Comparison of ENCODE assay signal across 32 cellular contexts in the genomic region with DNA sequence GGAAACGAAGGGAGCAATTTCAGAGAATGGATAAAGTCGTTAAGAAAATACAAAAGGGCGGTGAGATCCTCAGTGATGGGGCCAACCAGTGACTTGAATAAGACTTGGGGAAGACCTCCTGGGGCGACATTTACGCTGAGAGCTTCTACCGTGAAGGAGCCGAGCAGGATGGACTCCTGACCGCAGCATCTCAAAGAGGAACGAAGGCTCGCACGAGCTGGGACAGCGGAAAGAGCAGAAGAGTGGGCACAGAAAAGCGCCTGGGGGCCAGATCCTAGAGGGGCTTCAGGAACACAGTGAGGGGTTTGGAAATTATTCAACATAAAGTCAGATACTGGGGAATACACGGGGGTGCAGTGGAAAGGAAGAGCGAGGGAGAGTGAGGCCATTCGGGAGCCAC. TPM values are rescaled to one million over a fixed set of nuclear protein-coding genes. Genes with fewer than 3 reads are reported as not detected.
"Had no signal": no experiment of that assay in that cellular context is flagged by ENCODE, and none has a peak within 500 bp of the region (broad histone marks: within the 10 kb centered on the region; RNA-seq: fewer than 3 reads in every experiment).

No MANE protein-coding gene starts in this region.

- H3K9me3 ChIP-seq: mucosa of descending colon, ovary, prostate gland, thyroid gland, vagina had no signal

- H3K4me1 ChIP-seq: esophagus muscularis mucosa, foreskin keratinocyte, prostate gland, stomach, upper lobe of left lung, vagina had no signal

- H3K4me3 Mint-ChIP-seq: activated naive CD8-positive, alpha-beta T cell; activated T-cell treated with anti-CD3 and anti-CD28 coated beads, Interleukin-2, amount 50 U/mL, for 72 hours; immature natural killer cell; nephron progenitor cell; stimulated activated naive B cell treated with anti-CD40 and anti-IgM and Interleukin-4, amounts not matched to agents 10 μg/mL and 1 μg/mL and 100 μg/mL, for 72 hours; T-cell; T-helper 2 cell treated with Interferon-gamma antibody and Interleukin-4, amounts not matched to agents 5 μg/mL and 100 μg/mL, for 36 hours had no signal

- H3K27ac Mint-ChIP-seq: activated naive CD8-positive, alpha-beta T cell; activated T-cell treated with anti-CD3 and anti-CD28 coated beads, Interleukin-2, amount 50 U/mL, for 72 hours; nephron progenitor cell; stimulated activated naive B cell treated with anti-CD40 and anti-IgM and Interleukin-4, amounts not matched to agents 10 μg/mL and 1 μg/mL and 100 μg/mL, for 72 hours; T-cell; T-helper 2 cell treated with Interferon-gamma antibody and Interleukin-4, amounts not matched to agents 5 μg/mL and 100 μg/mL, for 36 hours had no signal

- FAIRE-seq: astrocyte had no signal

- H3K27me3 ChIP-seq: esophagus muscularis mucosa, foreskin keratinocyte, heart left ventricle, ovary, stomach, thyroid gland, upper lobe of left lung, vagina had no signal

- H3K27me3 Mint-ChIP-seq: activated naive CD8-positive, alpha-beta T cell; stimulated activated naive B cell treated with anti-CD40 and anti-IgM and Interleukin-4, amounts not matched to agents 10 μg/mL and 1 μg/mL and 100 μg/mL, for 72 hours; T-cell had no signal

- H3K36me3 ChIP-seq: ovary, prostate gland, thyroid gland had no signal

- H3K27ac ChIP-seq: esophagus muscularis mucosa, foreskin keratinocyte, ovary, prostate gland, stomach, thyroid gland, upper lobe of left lung, vagina had no signal

- DNase-seq: activated CD4-positive, alpha-beta T cell treated with anti-CD3 and anti-CD28 coated beads for 4 hours; activated CD4-positive, alpha-beta T cell treated with anti-CD3 and anti-CD28 coated beads, Interleukin-2, amount 50 U/mL, for 4 hours; activated effector memory CD4-positive, alpha-beta T cell treated with Interleukin-2 at 50 U/mL for 16 hours; activated naive CD4-positive, alpha-beta T cell treated with Interleukin-2 at 50 U/mL for 16 hours; activated T-cell treated with anti-CD3 and anti-CD28 coated beads for 4 hours; activated T-cell treated with anti-CD3 and anti-CD28 coated beads, Interleukin-2, amount 50 U/mL, for 72 hours; amniotic stem cell; caudate nucleus; foreskin keratinocyte; hypothalamus; immature natural killer cell; nephron progenitor cell; stimulated activated CD4-positive, alpha-beta T cell treated with anti-CD3 and anti-CD28 coated beads, Interleukin-1b, Interleukin-23, amount 100 ng/mL, for 48 hours; stimulated activated CD4-positive, alpha-beta T cell treated with anti-CD3 and anti-CD28 coated beads, Interleukin-4, amount 100 ng/mL, for 4 hours; stimulated activated CD8-positive, alpha-beta memory T cell treated with anti-CD3 and anti-CD28 coated beads, Interleukin-4, amount 100 ng/mL, for 48 hours; stimulated activated naive B cell treated with anti-CD40 and anti-IgM and Interleukin-4, amounts not matched to agents 10 μg/mL and 1 μg/mL and 100 μg/mL, for 72 hours; stomach; T-cell; thyroid gland; upper lobe of left lung had no signal

- ATAC-seq: activated T-cell treated with anti-CD3 and anti-CD28 coated beads, Interleukin-2, amount 50 U/mL, for 72 hours; foreskin keratinocyte; stimulated activated naive B cell treated with anti-CD40 and anti-IgM and Interleukin-4, amounts not matched to agents 10 μg/mL and 1 μg/mL and 100 μg/mL, for 72 hours; T-cell had no signal

- H3K4me2 ChIP-seq: smooth muscle cell had no signal

- H3K4me3 ChIP-seq: esophagus muscularis mucosa, heart left ventricle, lung, mucosa of descending colon, ovary, prostate gland, smooth muscle cell, stomach, thyroid gland, upper lobe of left lung, vagina had no signal

RNA-seq across cellular contexts. Expression of gene ZNF750, which starts 17.5 kb away (rescaled TPM):
- total RNA-seq: activated T-cell treated with anti-CD3 and anti-CD28 coated beads, Interleukin-2, amount 50 U/mL, for 72 hours; esophagus muscularis mucosa; mucosa of descending colon; myocyte; ovary; stomach; T-cell had no signal
